In the genomic region with DNA sequence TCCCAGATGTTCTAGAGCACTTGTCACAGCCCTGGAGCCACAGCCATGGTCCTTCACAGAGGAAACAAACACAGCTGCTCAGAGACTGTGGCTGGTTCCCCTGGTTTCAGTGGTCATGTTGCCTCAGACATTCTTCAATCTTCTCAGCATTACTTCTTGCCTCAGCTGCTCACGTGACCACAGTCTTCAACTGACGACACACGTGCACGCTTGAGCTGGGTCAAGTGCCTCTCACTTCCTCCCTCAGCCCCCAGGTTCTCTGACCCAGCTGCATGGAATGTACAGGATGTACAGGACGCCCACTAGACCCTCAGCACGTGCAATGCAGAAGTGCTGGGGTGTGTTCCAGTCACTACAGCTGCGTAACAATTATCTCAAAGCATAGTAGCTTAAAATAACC, we compare ENCODE assay signal across 12 cellular contexts.
DNase-seq lines count a peak whose midpoint lies in the region; ATAC-seq and TF ChIP-seq lines count a peak whose summit lies in the region.
"Had no signal": no experiment of that assay in that cellular context is flagged by ENCODE, and none has a peak within 500 bp of the region (broad histone marks: within the 10 kb centered on the region; RNA-seq: fewer than 3 reads in every experiment).

No MANE protein-coding gene starts in this region.

- H3K27ac ChIP-seq in WERI-Rb-1, result no peak overlapping the region
- H3K27ac ChIP-seq: A549, heart right ventricle, PC-9 had no signal

- no peaks in the 10 kb centered on the region for H3K9me3 ChIP-seq in WERI-Rb-1 (ENCODE audit: severe bottlenecking)

- peak; percentile 53 to 73 for ATAC-seq in activated T-cell treated with anti-CD3 and anti-CD28 coated beads, Interleukin-2, amount 50 U/mL, for 72 hours (replicated peaks in 1 of 2)
- ATAC-seq in HG03159 (IDR thresholded peaks at IDR 0.05; ENCODE audit: unreplicated experiment), result peak; percentile 75
- ATAC-seq in stimulated activated naive CD8-positive, alpha-beta T cell treated with anti-CD3 and anti-CD28 coated beads, Interleukin-15, Interleukin-2, amounts not matched to agents 100 U/mL and 50 U/mL, for 24 hours, result no peak
- ATAC-seq: A549, heart right ventricle had no signal

- H3K36me3 ChIP-seq in WERI-Rb-1, result no peaks in the 10 kb centered on the region
- H3K36me3 ChIP-seq: heart right ventricle had no signal

- peaks cover 20% of the 10 kb centered on the region for H3K27me3 Mint-ChIP-seq in activated T-cell treated with anti-CD3 and anti-CD28 coated beads, Interleukin-2, amount 50 U/mL, for 72 hours (ENCODE audit: low read depth)

- peaks cover 0 to 3% of the 10 kb centered on the region in 2 donors for H3K9me3 Mint-ChIP-seq in activated T-cell treated with anti-CD3 and anti-CD28 coated beads, Interleukin-2, amount 50 U/mL, for 72 hours

- peaks cover 15% of the 10 kb centered on the region for H3K4me1 Mint-ChIP-seq in activated T-cell treated with anti-CD3 and anti-CD28 coated beads, Interleukin-2, amount 50 U/mL, for 72 hours (ENCODE audit: low read depth)

- H3K36me3 Mint-ChIP-seq in activated T-cell treated with anti-CD3 and anti-CD28 coated beads, Interleukin-2, amount 50 U/mL, for 72 hours (ENCODE audit: insufficient read depth in 2 of 2), result peaks cover 0 to 1% of the 10 kb centered on the region in 2 donors

- no peaks in the 10 kb centered on the region for H3K27me3 ChIP-seq in WERI-Rb-1 (ENCODE audit: insufficient read depth, low read depth, severe bottlenecking)
- H3K27me3 ChIP-seq: heart right ventricle had no signal

- no peak for TF ChIP-seq CTCF in WERI-Rb-1 (IDR thresholded peaks at IDR 0.05; ENCODE audit: low read depth, low read length)

- peak; percentile 21 to 33 for DNase-seq in activated T-cell treated with anti-CD3 and anti-CD28 coated beads, Interleukin-2, amount 50 U/mL, for 72 hours
- DNase-seq in activated T-cell treated with anti-CD3 and anti-CD28 coated beads, Interleukin-2, amount 50 U/mL, for 48 hours, result no peak
- DNase-seq in SKM-1 treated with dmso at 0.1 percent for 144 hours (lab: John Stamatoyannopoulos, UW; ENCODE audit: unreplicated experiment), result peak; percentile 64
- DNase-seq in stimulated activated naive CD8-positive, alpha-beta T cell treated with anti-CD3 and anti-CD28 coated beads, Interleukin-15, Interleukin-2, amounts not matched to agents 100 U/mL and 50 U/mL, for 24 hours, result peak; percentile 7
- no peak for DNase-seq in NCI-H2171 (lab: John Stamatoyannopoulos, UW)
- no peak for DNase-seq in SW 1271 (lab: John Stamatoyannopoulos, UW)
- DNase-seq in WERI-Rb-1, result no peak
- DNase-seq: activated CD4-positive, alpha-beta T cell treated with anti-CD3 and anti-CD28 coated beads for 4 hours; heart right ventricle; PC-9 had no signal

- H3K4me3 ChIP-seq in WERI-Rb-1 (ENCODE audit: low read depth, low read length), result no peak overlapping the region
- H3K4me3 ChIP-seq: A549, heart right ventricle, PC-9 had no signal

- H3K27ac Mint-ChIP-seq in activated T-cell treated with anti-CD3 and anti-CD28 coated beads, Interleukin-2, amount 50 U/mL, for 72 hours, result peak overlapping the region; percentile 41

- H3K4me3 Mint-ChIP-seq in activated T-cell treated with anti-CD3 and anti-CD28 coated beads, Interleukin-2, amount 50 U/mL, for 72 hours, result no peak overlapping the region

Comparison
In these comparisons a context has a peak if more than half of its experiments do, and no peak if none do; other contexts are left out.
1. DNase-seq: peak in activated T-cell treated with anti-CD3 and anti-CD28 coated beads, Interleukin-2, amount 50 U/mL, for 72 hours (2 of 2), SKM-1 treated with dmso at 0.1 percent for 144 hours (single experiment) and stimulated activated naive CD8-positive, alpha-beta T cell treated with anti-CD3 and anti-CD28 coated beads, Interleukin-15, Interleukin-2, amounts not matched to agents 100 U/mL and 50 U/mL, for 24 hours (single experiment); none in activated T-cell treated with anti-CD3 and anti-CD28 coated beads, Interleukin-2, amount 50 U/mL, for 48 hours (0 of 2), NCI-H2171 (single experiment), SW 1271 (0 of 2) and WERI-Rb-1 (single experiment).